Comparison of ENCODE assay signal across 8 cellular contexts in the genomic region with DNA sequence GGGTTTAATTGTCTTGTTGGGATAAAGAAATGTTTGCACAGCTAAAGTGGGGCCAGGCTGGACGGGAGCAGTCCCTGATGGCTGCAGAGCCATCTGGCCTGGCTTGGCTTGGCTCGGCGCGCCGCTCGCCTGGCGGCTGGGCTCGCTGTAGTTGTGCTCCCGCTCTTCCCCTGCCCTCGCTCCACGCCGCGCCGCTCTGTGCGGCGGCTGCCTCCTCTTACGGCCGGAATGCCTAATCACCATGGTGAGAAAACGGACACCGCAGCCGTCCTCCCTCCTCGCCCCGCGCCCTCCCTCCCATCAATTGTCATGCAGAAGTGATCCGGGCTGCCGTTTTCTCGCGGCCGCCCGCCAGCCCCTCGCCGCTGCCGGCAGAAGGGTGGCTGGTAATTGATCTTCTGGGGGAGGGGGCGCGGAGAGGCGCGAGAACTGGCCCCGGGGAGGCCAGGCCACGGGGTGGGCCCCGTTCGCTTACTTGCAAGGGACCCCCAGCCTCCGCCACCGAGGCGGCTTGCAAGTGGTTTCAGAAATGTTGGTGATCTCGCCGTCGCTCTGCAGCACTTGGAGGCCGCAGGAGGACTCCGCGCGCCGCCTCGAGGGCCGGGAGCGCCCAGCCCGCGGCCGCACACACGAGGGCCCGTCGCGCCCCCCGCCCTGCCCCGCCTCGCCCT. TPM values are rescaled to one million over a fixed set of nuclear protein-coding genes. Genes with fewer than 3 reads are reported as not detected.
A peak's percentile ranks its signal among the peaks of the same experiment; 100 is the strongest.
DNase-seq lines count a peak whose midpoint lies in the region; ATAC-seq and TF ChIP-seq lines count a peak whose summit lies in the region.

No MANE protein-coding gene starts in this region.

- peaks cover 49% of the 10 kb centered on the region for H3K27me3 Mint-ChIP-seq in activated CD4-positive, alpha-beta T cell treated with anti-CD3 and anti-CD28 coated beads for 36 hours
- peaks cover 10% of the 10 kb centered on the region for H3K27me3 Mint-ChIP-seq in glutamatergic neuron (ENCODE audit: unreplicated experiment)

- H3K27ac Mint-ChIP-seq in activated CD4-positive, alpha-beta T cell treated with anti-CD3 and anti-CD28 coated beads for 36 hours: no peak overlapping the region
- H3K27ac Mint-ChIP-seq in glutamatergic neuron (ENCODE audit: unreplicated experiment): peak overlapping the region; percentile 96

- intact Hi-C loops in activated CD4-positive, alpha-beta T cell treated with anti-CD3 and anti-CD28 coated beads for 36 hours (cut with DNase I, micrococcal nuclease): loop anchor here in 1 of 2 experiments (1.0 kb wide), 1 partner anchor 9 kb away; no protein-coding TSS in a partner anchor

- H3K4me1 Mint-ChIP-seq in activated CD4-positive, alpha-beta T cell treated with anti-CD3 and anti-CD28 coated beads for 36 hours: no peaks in the 10 kb centered on the region
- peaks cover 50% of the 10 kb centered on the region for H3K4me1 Mint-ChIP-seq in glutamatergic neuron (ENCODE audit: low read depth, unreplicated experiment)

- H3K36me3 Mint-ChIP-seq in activated CD4-positive, alpha-beta T cell treated with anti-CD3 and anti-CD28 coated beads for 36 hours (ENCODE audit: low read depth): no peaks in the 10 kb centered on the region
- H3K36me3 Mint-ChIP-seq in glutamatergic neuron (ENCODE audit: unreplicated experiment): no peaks in the 10 kb centered on the region

- peak; percentile 21 for DNase-seq in activated CD4-positive, alpha-beta T cell treated with anti-CD3 and anti-CD28 coated beads for 36 hours
- no peak for DNase-seq in activated CD4-positive, alpha-beta T cell treated with anti-CD3 and anti-CD28 coated beads, Interleukin-2, amount 50 U/mL, for 1 hour
- peak; percentile 34 for DNase-seq in RPMI8226
- peak; percentile 87 for DNase-seq in glutamatergic neuron
- peak in 46 of 56 donors; percentile 12 to 80 (median 62) for DNase-seq in nucleus accumbens (lab: John Stamatoyannopoulos, UW)
- no peak for DNase-seq in hepatic stellate cell (ENCODE audit: low spot score)
- no peak for DNase-seq in DMS114 treated with DMSO at 0.1 percent for 48 hours (lab: John Stamatoyannopoulos, UW; ENCODE audit: unreplicated experiment)

- no peak for ATAC-seq in activated CD4-positive, alpha-beta T cell treated with anti-CD3 and anti-CD28 coated beads for 36 hours
- no peak for ATAC-seq in HG02973 (IDR thresholded peaks at IDR 0.05; ENCODE audit: unreplicated experiment)

- H3K4me3 Mint-ChIP-seq in activated CD4-positive, alpha-beta T cell treated with anti-CD3 and anti-CD28 coated beads for 36 hours: no peak overlapping the region
- H3K4me3 Mint-ChIP-seq in glutamatergic neuron (ENCODE audit: unreplicated experiment): peak overlapping the region; percentile 80

- no peak for TF ChIP-seq CTCF in glutamatergic neuron (IDR thresholded peaks at IDR 0.05; ENCODE audit: partially characterized antibody, unreplicated experiment)

- H3K9me3 Mint-ChIP-seq in activated CD4-positive, alpha-beta T cell treated with anti-CD3 and anti-CD28 coated beads for 36 hours (ENCODE audit: low read depth): no peaks in the 10 kb centered on the region
- peaks cover 6% of the 10 kb centered on the region for H3K9me3 Mint-ChIP-seq in glutamatergic neuron (ENCODE audit: unreplicated experiment)

- CTCF ChIA-PET in activated CD4-positive, alpha-beta T cell treated with anti-CD3 and anti-CD28 coated beads for 36 hours (lab: Charles Lee): no interaction called here

- POLR2A ChIA-PET in activated CD4-positive, alpha-beta T cell treated with anti-CD3 and anti-CD28 coated beads for 36 hours (lab: Charles Lee): no interaction called here

RNA-seq across cellular contexts. Expression of a gene that starts 12.4 kb away (rescaled TPM):
- 10 to 100 TPM; 72.3 to 78.3 TPM for total RNA-seq in activated CD4-positive, alpha-beta T cell treated with anti-CD3 and anti-CD28 coated beads for 36 hours
- 99.4 TPM for total RNA-seq in glutamatergic neuron (ENCODE audit: unreplicated experiment)

Comparison
In these comparisons a context has a peak if more than half of its experiments do, and no peak if none do; other contexts are left out.
1. DNase-seq: peak in activated CD4-positive, alpha-beta T cell treated with anti-CD3 and anti-CD28 coated beads for 36 hours (single experiment), RPMI8226 (single experiment), glutamatergic neuron (single experiment) and nucleus accumbens (46 of 56); none in activated CD4-positive, alpha-beta T cell treated with anti-CD3 and anti-CD28 coated beads, Interleukin-2, amount 50 U/mL, for 1 hour (single experiment), hepatic stellate cell (single experiment) and DMS114 treated with DMSO at 0.1 percent for 48 hours (single experiment).